In the genomic region with DNA sequence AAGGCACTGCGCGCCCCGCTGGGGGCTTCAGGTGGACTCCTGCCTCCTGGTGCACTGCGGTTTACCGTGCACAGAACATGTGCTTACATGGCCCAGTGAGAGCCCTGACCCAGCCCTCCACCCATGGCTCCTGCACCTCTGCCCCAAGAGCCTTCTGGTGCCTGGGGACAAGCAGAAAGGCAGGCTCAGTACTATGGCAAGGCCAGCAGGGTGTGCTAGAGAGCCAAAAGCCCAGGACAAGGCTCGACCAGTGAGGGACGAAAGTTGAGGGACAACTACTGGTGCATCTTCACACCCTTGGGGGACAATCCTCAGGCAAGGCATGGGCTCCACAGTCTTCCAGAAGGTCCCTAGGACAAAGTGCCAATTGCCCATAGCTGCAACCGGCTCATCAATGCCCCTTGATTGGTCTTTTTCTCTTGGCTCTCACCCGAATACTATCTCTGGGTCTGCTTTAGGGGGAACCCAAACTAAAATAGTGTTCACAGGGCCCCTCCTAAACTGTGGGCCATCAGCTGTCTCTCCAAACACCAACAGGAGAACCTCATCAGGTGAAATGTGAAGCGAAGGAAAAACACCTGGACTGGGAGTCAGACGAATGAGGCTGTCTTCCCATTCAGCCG, we compare ENCODE assay signal across 8 cellular contexts. TPM values are rescaled to one million over a fixed set of nuclear protein-coding genes. Genes with fewer than 3 reads are reported as not detected.
DNase-seq lines count a peak whose midpoint lies in the region; FAIRE-seq and TF ChIP-seq lines count a peak whose summit lies in the region.

No MANE protein-coding gene starts in this region.

- no peak overlapping the region for H3K9ac ChIP-seq in trophoblast cell (ENCODE audit: low read length)

- no peak overlapping the region for H2AK5ac ChIP-seq in trophoblast cell (ENCODE audit: low read length)

- no peaks in the 10 kb centered on the region for H3K79me2 ChIP-seq in trophoblast cell (ENCODE audit: control insufficient read depth, insufficient read depth, low read length, poor library complexity)

- H3K4me3 ChIP-seq in A673 (ENCODE audit: low read depth, low read length, poor library complexity, severe bottlenecking) (no peak overlapping the region), trophoblast cell (ENCODE audit: low read depth, low read length) (no peak overlapping the region)

- H3K27me3 ChIP-seq in A673 (replicated peaks; ENCODE audit: insufficient read depth, low read depth, low read length, poor library complexity) (no peaks in the 10 kb centered on the region), trophoblast cell (ENCODE audit: insufficient read depth, low read length) (no peaks in the 10 kb centered on the region)

- H3K23ac ChIP-seq in trophoblast cell (ENCODE audit: low read length): no peak overlapping the region

- H2BK5ac ChIP-seq in trophoblast cell (ENCODE audit: low read depth, low read length, poor library complexity): no peak overlapping the region

- no peaks in the 10 kb centered on the region for H3K4me1 ChIP-seq in A673 (ENCODE audit: insufficient read depth, low read length, poor library complexity, severe bottlenecking)
- H3K4me1 ChIP-seq in trophoblast cell (ENCODE audit: control insufficient read depth in 1 of 2, insufficient read depth in 2 of 2, low read length in 2 of 2): no peaks in the 10 kb centered on the region

- TF ChIP-seq CTCF in A673 (conservative IDR thresholded peaks at IDR 0.05; ENCODE audit: low read depth, low read length): peak; percentile 95

- H3K36me3 ChIP-seq in A673 (ENCODE audit: insufficient read depth, low read length, poor library complexity, severe bottlenecking) (no peaks in the 10 kb centered on the region), trophoblast cell (ENCODE audit: control insufficient read depth in 1 of 2, insufficient read depth in 2 of 2, low read length in 2 of 2) (peaks cover 0 to 6% of the 10 kb centered on the region in 2 experiments)

- no peak overlapping the region for H4K12ac ChIP-seq in trophoblast cell (ENCODE audit: low read depth, low read length)

- peak; percentile 87 for FAIRE-seq in GM12892 (lab: Jason Lieb, UNC)
- FAIRE-seq in frontal cortex (lab: Jason Lieb, UNC): no peak
- no peak for FAIRE-seq in urothelium cell line (lab: Jason Lieb, UNC)

- H3K27ac ChIP-seq in A673 (ENCODE audit: low read depth, low read length, poor library complexity, severe bottlenecking) (no peak overlapping the region), trophoblast cell (ENCODE audit: low read depth, low read length) (no peak overlapping the region)

- TF ChIP-seq POLR2A in GM12892 (IDR thresholded peaks at IDR 0.05; ENCODE audit: low read depth, low read length): no peak

- intact Hi-C loops in A673 (cut with micrococcal nuclease; ENCODE audit: unreplicated experiment): no loop called here

- no CpG with 5 or more reads among the region's 12 CpGs for WGBS in trophoblast cell (ENCODE audit: extremely low coverage, insufficient coverage, insufficient read length)

- H2BK120ac ChIP-seq in trophoblast cell (ENCODE audit: insufficient read depth, low read length, poor library complexity): no peak overlapping the region

- no peak overlapping the region for H3K4ac ChIP-seq in trophoblast cell (ENCODE audit: low read depth, low read length)

- H3K79me1 ChIP-seq in trophoblast cell (ENCODE audit: low read length): no peaks in the 10 kb centered on the region

- H3K18ac ChIP-seq in trophoblast cell (ENCODE audit: low read length): no peak overlapping the region

- no peak overlapping the region for H3K4me2 ChIP-seq in trophoblast cell (ENCODE audit: low read length)

- H3K9me3 ChIP-seq in A673 (ENCODE audit: low read depth, low read length, poor library complexity, severe bottlenecking): no peaks in the 10 kb centered on the region
- H3K9me3 ChIP-seq in trophoblast cell (ENCODE audit: insufficient read depth, low read depth, low read length): no peaks in the 10 kb centered on the region

- H3K14ac ChIP-seq in trophoblast cell (ENCODE audit: low read length): no peak overlapping the region

- no peak overlapping the region for H4K8ac ChIP-seq in trophoblast cell (ENCODE audit: low read depth, low read length)

- DNase-seq in A673 (ENCODE audit: low spot score): peak; percentile 71
- peak; percentile 80 for DNase-seq in GM12892 (ENCODE audit: insufficient read length)
- DNase-seq in HuH-7 (ENCODE audit: low spot score): peak; percentile 95
- DNase-seq in RPMI8226: peak; percentile 77
- peak; percentile 23 for DNase-seq in activated effector memory CD4-positive, alpha-beta T cell treated with Interleukin-2 at 50 U/mL for 16 hours
- peak; percentile 48 to 78 for DNase-seq in frontal cortex (ENCODE audit: low spot score in 2 of 2)
- peak; percentile 50 to 81 for DNase-seq in trophoblast cell
- peak; percentile 81 for DNase-seq in urothelium cell line (ENCODE audit: low spot score)

- no TSS peak for BruUV-seq in A673 (replicated peaks; lab: Mats Ljungman, UMichigan)

- H2AFZ ChIP-seq in trophoblast cell (ENCODE audit: insufficient read depth, low read length, poor library complexity): no peak overlapping the region

- no peak overlapping the region for H4K91ac ChIP-seq in trophoblast cell (ENCODE audit: low read depth, low read length)

- no peak overlapping the region for H2BK12ac ChIP-seq in trophoblast cell (ENCODE audit: low read length)

- POLR2A ChIA-PET in A673 (lab: Charles Lee; ENCODE audit: low non-redundant PET): no interaction called here

- CTCF ChIA-PET in A673 (lab: Charles Lee): interaction anchor here (1.2 to 1.6 kb wide), 3 partner anchors 131 to 138 kb away, joined by 3 to 5 read pairs (median 3); no protein-coding TSS in a partner anchor

RNA-seq across cellular contexts. Expression of a gene that starts 13.5 kb away (rescaled TPM):
- not detected in 2 replicates for total RNA-seq in A673 (2021)
- not detected for polyA plus RNA-seq in GM12892 (2012; ENCODE audit: missing spikeins)
- 0.82 TPM for total RNA-seq in frontal cortex
- 0.10 TPM in 1 of 2 replicates, not detected in the other for polyA plus RNA-seq in trophoblast cell (2013)

RNA-seq across cellular contexts. Expression of a gene that starts 32.4 kb away (rescaled TPM):
- total RNA-seq in A673 (2021) (not detected in 2 replicates), frontal cortex (0.82 TPM)
- not detected for polyA plus RNA-seq in GM12892 (2012; ENCODE audit: missing spikeins)
- not detected in 2 replicates for polyA plus RNA-seq in trophoblast cell (2013)

RNA-seq across cellular contexts. Expression of a gene that starts 40.6 kb away (rescaled TPM):
- 8.0 and 8.6 TPM in 2 replicates for total RNA-seq in A673 (2021)
- 3.6 TPM for polyA plus RNA-seq in GM12892 (2012; ENCODE audit: missing spikeins)
- 2.0 TPM for total RNA-seq in frontal cortex
- polyA plus RNA-seq in trophoblast cell (2013): 3.1 and 3.8 TPM in 2 replicates

RNA-seq across cellular contexts. Expression of a gene that starts 51.2 kb away (rescaled TPM):
- not detected in 2 replicates for total RNA-seq in A673 (2021)
- 0.38 TPM for polyA plus RNA-seq in GM12892 (2012; ENCODE audit: missing spikeins)
- not detected for total RNA-seq in frontal cortex
- polyA plus RNA-seq in trophoblast cell (2013): not detected in 2 replicates

Comparison
In these comparisons a context has a peak if more than half of its experiments do, and no peak if none do; other contexts are left out.
1. DNase-seq: peak in every context shown above with its lines; median percentile 95 in HuH-7; 81 in urothelium cell line; 80 in GM12892; 77 in RPMI8226; 71 in A673; 66 in trophoblast cell; 63 in frontal cortex; 23 in activated effector memory CD4-positive, alpha-beta T cell treated with Interleukin-2 at 50 U/mL for 16 hours.